In the genomic region with DNA sequence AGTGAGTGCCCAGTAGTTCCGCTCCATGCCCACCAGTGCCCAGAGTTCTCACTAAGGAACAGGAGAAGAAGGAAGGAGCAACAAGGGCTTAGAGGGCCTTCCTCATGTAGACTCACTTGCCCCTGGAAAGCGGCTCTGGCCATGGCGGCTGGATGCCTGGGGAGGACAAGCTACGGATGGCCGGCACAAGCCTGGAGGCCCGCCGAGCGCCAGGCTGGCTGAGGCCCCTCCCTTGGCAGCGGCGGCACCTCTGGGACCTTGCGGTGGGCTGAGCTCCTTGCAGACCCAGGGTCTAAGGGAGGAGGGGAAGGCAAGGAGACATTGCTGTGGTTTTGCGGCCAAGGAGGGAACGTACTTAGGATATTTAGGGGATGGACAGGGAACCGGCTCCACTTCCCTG, we compare ENCODE assay signal across 1 cellular context.
TF ChIP-seq lines count a peak whose summit lies in the region.

No MANE protein-coding gene starts in this region.

TF ChIP-seq in H1, 55 proteins besides CTCF, POLR2A, EP300 and RAD21 (continued from another document):
- TF ChIP-seq KDM1A (IDR thresholded peaks at IDR 0.05; ENCODE audit: borderline replicate concordance, low read length) = no peak
- TF ChIP-seq SIN3A (conservative IDR thresholded peaks at IDR 0.05 in 1 of 2, IDR thresholded peaks at IDR 0.05 in 1 of 2; ENCODE audit: low read depth in 1 of 2, low read length in 2 of 2) = no peak
- TF ChIP-seq, protein P1, sequence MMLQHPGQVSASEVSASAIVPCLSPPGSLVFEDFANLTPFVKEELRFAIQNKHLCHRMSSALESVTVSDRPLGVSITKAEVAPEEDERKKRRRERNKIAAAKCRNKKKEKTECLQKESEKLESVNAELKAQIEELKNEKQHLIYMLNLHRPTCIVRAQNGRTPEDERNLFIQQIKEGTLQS (IDR thresholded peaks at IDR 0.05; ENCODE audit: insufficient read depth, low read depth, low read length) = no peak
- TF ChIP-seq SIX5 (IDR thresholded peaks at IDR 0.05; ENCODE audit: low read depth, low read length) = no peak
- no peak for TF ChIP-seq CREB1 (IDR thresholded peaks at IDR 0.05)
- no peak for TF ChIP-seq MAFK (IDR thresholded peaks at IDR 0.05; ENCODE audit: low read depth, low read length)
- TF ChIP-seq POU5F1 (IDR thresholded peaks at IDR 0.05; ENCODE audit: low read depth, low read length) = no peak
- TF ChIP-seq CTBP2 (IDR thresholded peaks at IDR 0.05; ENCODE audit: borderline replicate concordance, insufficient read depth, insufficient read length, low read length) = no peak
- TF ChIP-seq ZNF274 (IDR thresholded peaks at IDR 0.05; ENCODE audit: borderline replicate concordance, extremely low read depth, low read length) = no peak
- no peak for TF ChIP-seq RNF2 (IDR thresholded peaks at IDR 0.05; ENCODE audit: borderline replicate concordance, low read depth, low read length, missing control alignments, poor library complexity, severe bottlenecking)
- no peak for TF ChIP-seq POLR2AphosphoS5 (IDR thresholded peaks at IDR 0.05; ENCODE audit: low read depth, low read length)
- TF ChIP-seq EZH2 (IDR thresholded peaks at IDR 0.05; ENCODE audit: low read depth, low read length, severe bottlenecking) = no peak
- TF ChIP-seq KDM5A (IDR thresholded peaks at IDR 0.05; ENCODE audit: low read length) = no peak
- TF ChIP-seq JUND (IDR thresholded peaks at IDR 0.05; ENCODE audit: low read length) = no peak
- TF ChIP-seq PHF8 (conservative IDR thresholded peaks at IDR 0.05; ENCODE audit: low read depth, low read length) = no peak
